Comparison of ENCODE assay signal across 20 cellular contexts in the genomic region with DNA sequence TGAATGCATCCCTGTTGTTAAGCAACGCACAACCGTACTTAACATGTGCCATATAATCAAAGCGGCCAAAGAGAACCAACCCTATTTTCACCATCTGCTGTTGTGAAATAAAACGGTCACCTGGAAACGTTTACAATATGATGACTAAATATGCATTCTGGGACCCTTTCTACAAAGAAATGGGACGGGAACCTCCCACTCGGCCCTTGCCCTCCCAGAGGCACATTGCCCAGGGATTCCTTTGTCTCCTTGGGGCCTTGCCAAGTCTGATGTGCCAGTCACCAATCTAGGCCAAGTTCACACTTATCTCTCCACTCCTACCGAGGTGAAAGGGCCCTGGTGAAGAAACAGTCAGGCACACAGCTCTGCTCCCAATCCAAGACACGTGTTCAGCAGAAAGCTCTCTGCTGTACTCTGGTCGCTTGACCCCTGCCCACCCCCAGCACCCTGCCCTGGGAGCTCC.
A peak's percentile ranks its signal among the peaks of the same experiment; 100 is the strongest.
DNase-seq lines count a peak whose midpoint lies in the region; ATAC-seq and TF ChIP-seq lines count a peak whose summit lies in the region.
"Had no signal": no experiment of that assay in that cellular context is flagged by ENCODE, and none has a peak within 500 bp of the region (broad histone marks: within the 10 kb centered on the region; RNA-seq: fewer than 3 reads in every experiment).

No MANE protein-coding gene starts in this region.

- H3K18ac ChIP-seq in mesenchymal stem cell (ENCODE audit: low read depth in 1 of 2, low read length in 2 of 2) = no peak overlapping the region

- H3K4me2 ChIP-seq in mesenchymal stem cell (ENCODE audit: low read length, poor library complexity, severe bottlenecking) = no peak overlapping the region

- H3K23ac ChIP-seq in mesenchymal stem cell (ENCODE audit: low read length in 2 of 2) = no peak overlapping the region

- H3K9me3 ChIP-seq in mesenchymal stem cell (ENCODE audit: control insufficient read depth, low read length) (no peaks in the 10 kb centered on the region), WERI-Rb-1 (ENCODE audit: severe bottlenecking) (no peaks in the 10 kb centered on the region)
- H3K9me3 ChIP-seq: BE2C, gastrocnemius medialis, MG63, neutrophil had no signal

- H3K9ac ChIP-seq in mesenchymal stem cell (ENCODE audit: low read length) = no peak overlapping the region

- H3K36me3 ChIP-seq in mesenchymal stem cell (ENCODE audit: control insufficient read depth in 1 of 2, insufficient read depth in 2 of 2, low read depth in 1 of 2, low read length in 2 of 2) = no peaks in the 10 kb centered on the region
- no peaks in the 10 kb centered on the region for H3K36me3 ChIP-seq in WERI-Rb-1
- H3K36me3 ChIP-seq: BE2C, gastrocnemius medialis, MG63, neutrophil had no signal

- peaks cover 3% of the 10 kb centered on the region for H3K27me3 Mint-ChIP-seq in activated T-helper 17 cell treated with anti-CD3 and anti-CD28 coated beads, Interleukin-2, amount 50 U/mL, for 72 hours

- 84% methylated on average over 10 of the region's 10 CpGs for WGBS in mesenchymal stem cell

- peaks cover 25% of the 10 kb centered on the region for H3K4me1 Mint-ChIP-seq in activated T-helper 17 cell treated with anti-CD3 and anti-CD28 coated beads, Interleukin-2, amount 50 U/mL, for 72 hours

- H2BK12ac ChIP-seq in mesenchymal stem cell (ENCODE audit: low read length in 2 of 2) = no peak overlapping the region

- H2AFZ ChIP-seq in mesenchymal stem cell (ENCODE audit: low read depth, low read length) = no peak overlapping the region

- no peak for TF ChIP-seq CTCF in WERI-Rb-1 (IDR thresholded peaks at IDR 0.05; ENCODE audit: low read depth, low read length)

- H2BK5ac ChIP-seq in mesenchymal stem cell (ENCODE audit: low read depth, low read length, poor library complexity, severe bottlenecking) = no peak overlapping the region

- ATAC-seq in activated T-helper 17 cell treated with anti-CD3 and anti-CD28 coated beads, Interleukin-2, amount 50 U/mL, for 72 hours (replicated peaks) = no peak
- ATAC-seq in GM21515 (IDR thresholded peaks at IDR 0.05; ENCODE audit: unreplicated experiment) = no peak
- ATAC-seq: gastrocnemius medialis had no signal

- no peak overlapping the region for H4K8ac ChIP-seq in mesenchymal stem cell (ENCODE audit: low read length)

- H3K27me3 ChIP-seq in mesenchymal stem cell (ENCODE audit: control insufficient read depth in 1 of 2, insufficient read depth in 1 of 2, low read length in 2 of 2) = no peaks in the 10 kb centered on the region
- no peaks in the 10 kb centered on the region for H3K27me3 ChIP-seq in WERI-Rb-1 (ENCODE audit: insufficient read depth, low read depth, severe bottlenecking)
- H3K27me3 ChIP-seq: BE2C, gastrocnemius medialis, MG63, neutrophil had no signal

- no peak overlapping the region for H4K91ac ChIP-seq in mesenchymal stem cell (ENCODE audit: low read length)

- H3K4me3 ChIP-seq in mesenchymal stem cell (ENCODE audit: insufficient read depth in 1 of 2, low read depth in 1 of 2, low read length in 2 of 2) (no peak overlapping the region), WERI-Rb-1 (ENCODE audit: low read depth, low read length) (no peak overlapping the region)
- H3K4me3 ChIP-seq: gastrocnemius medialis, MG63 had no signal

- peak overlapping the region; percentile 40 for H3K27ac Mint-ChIP-seq in activated T-helper 17 cell treated with anti-CD3 and anti-CD28 coated beads, Interleukin-2, amount 50 U/mL, for 72 hours
- H3K27ac Mint-ChIP-seq: activated T-helper 2 cell treated with anti-CD3 and anti-CD28 coated beads, Interferon-gamma antibody, Interleukin-2, Interleukin-4, amounts not matched to agents 10 μg/mL and 5 μg/mL and 100 μg/mL, durations not matched to agents 14 hours and 24 hours and 36 hours; H9 had no signal

- H3K4me3 Mint-ChIP-seq in activated T-helper 17 cell treated with anti-CD3 and anti-CD28 coated beads, Interleukin-2, amount 50 U/mL, for 72 hours = no peak overlapping the region
- H3K4me3 Mint-ChIP-seq: H9 had no signal

- H3K27ac ChIP-seq in mesenchymal stem cell (ENCODE audit: low read length, poor library complexity, severe bottlenecking) = no peak overlapping the region
- no peak overlapping the region for H3K27ac ChIP-seq in WERI-Rb-1
- H3K27ac ChIP-seq: gastrocnemius medialis, neutrophil had no signal

- H3K4ac ChIP-seq in mesenchymal stem cell (ENCODE audit: low read depth in 1 of 2, low read length in 2 of 2) = no peak overlapping the region

- no peak overlapping the region for H2AK5ac ChIP-seq in mesenchymal stem cell (ENCODE audit: low read length, severe bottlenecking)

- peak; percentile 83 for DNase-seq in COR-L47 (lab: John Stamatoyannopoulos, UW)
- peak; percentile 36 for DNase-seq in M059J (ENCODE audit: low read depth)
- no peak for DNase-seq in mesenchymal stem cell
- no peak for DNase-seq in glomerular visceral epithelial cell (ENCODE audit: extremely low spot score)
- no peak for DNase-seq in SHP77 treated with DMSO at 0.1 percent for 48 hours (lab: John Stamatoyannopoulos, UW)
- DNase-seq in WERI-Rb-1 = no peak
- DNase-seq: BE2C; cerebellar nuclear complex; gastrocnemius medialis; H9; MG63; NCI-H187 treated with DMSO at 0.1 percent for 48 hours; NCI-H510A; RPMI8226; stimulated activated CD4-positive, alpha-beta T cell treated with anti-CD3 and anti-CD28 coated beads, Interleukin-4, amount 100 ng/mL, for 1 hour; stimulated activated CD8-positive, alpha-beta memory T cell treated with anti-CD3 and anti-CD28 coated beads, Interleukin-4, amount 100 ng/mL, for 48 hours had no signal

- peak overlapping the region; percentile 39 for H2BK15ac ChIP-seq in mesenchymal stem cell (ENCODE audit: low read depth, poor library complexity, severe bottlenecking)

- H2BK120ac ChIP-seq in mesenchymal stem cell (ENCODE audit: low read depth, low read length) = no peak overlapping the region

- no peaks in the 10 kb centered on the region for H3K4me1 ChIP-seq in mesenchymal stem cell (ENCODE audit: control insufficient read depth, insufficient read depth, low read depth, low read length)
- H3K4me1 ChIP-seq: gastrocnemius medialis had no signal

- no peaks in the 10 kb centered on the region for H3K79me1 ChIP-seq in mesenchymal stem cell (replicated peaks; ENCODE audit: low read length, poor library complexity, severe bottlenecking)

- peaks cover 5% of the 10 kb centered on the region for H3K9me3 Mint-ChIP-seq in activated T-helper 17 cell treated with anti-CD3 and anti-CD28 coated beads, Interleukin-2, amount 50 U/mL, for 72 hours

- H3K14ac ChIP-seq in mesenchymal stem cell (ENCODE audit: low read length in 2 of 2) = no peak overlapping the region

- no peaks in the 10 kb centered on the region for H3K36me3 Mint-ChIP-seq in activated T-helper 17 cell treated with anti-CD3 and anti-CD28 coated beads, Interleukin-2, amount 50 U/mL, for 72 hours (ENCODE audit: low read depth)

Comparison
In these comparisons a context has a peak if more than half of its experiments do, and no peak if none do; other contexts are left out.
1. DNase-seq: peak in COR-L47 (single experiment) and M059J (single experiment); none in mesenchymal stem cell (single experiment), glomerular visceral epithelial cell (single experiment), SHP77 treated with DMSO at 0.1 percent for 48 hours (single experiment) and WERI-Rb-1 (single experiment).